In genomic region chr12:62865860-62866407, GRCh38 we compare ENCODE assay signal across 2 cellular contexts.
TF ChIP-seq lines count a peak whose summit lies in the region.

No MANE protein-coding gene starts in this region.

TF ChIP-seq in A549, 52 proteins besides CTCF, POLR2A, EP300 and RAD21 (continued from another document):
- TF ChIP-seq ELK1 (IDR thresholded peaks at IDR 0.05; ENCODE audit: low read depth, low read length) (no peak), RNF2 (IDR thresholded peaks at IDR 0.05; ENCODE audit: borderline replicate concordance, low read depth) (no peak), FOXS1 (CRISPR knock-in tag; IDR thresholded peaks at IDR 0.05) (0 out of 2 replicates have a peak, but pooled peaks have one; percentile 15), TFCP2L1 (CRISPR knock-in tag; IDR thresholded peaks at IDR 0.05) (no peak), NPAS2 (CRISPR knock-in tag; IDR thresholded peaks at IDR 0.05; ENCODE audit: borderline replicate concordance) (no peak)
- TF ChIP-seq, protein P1, sequence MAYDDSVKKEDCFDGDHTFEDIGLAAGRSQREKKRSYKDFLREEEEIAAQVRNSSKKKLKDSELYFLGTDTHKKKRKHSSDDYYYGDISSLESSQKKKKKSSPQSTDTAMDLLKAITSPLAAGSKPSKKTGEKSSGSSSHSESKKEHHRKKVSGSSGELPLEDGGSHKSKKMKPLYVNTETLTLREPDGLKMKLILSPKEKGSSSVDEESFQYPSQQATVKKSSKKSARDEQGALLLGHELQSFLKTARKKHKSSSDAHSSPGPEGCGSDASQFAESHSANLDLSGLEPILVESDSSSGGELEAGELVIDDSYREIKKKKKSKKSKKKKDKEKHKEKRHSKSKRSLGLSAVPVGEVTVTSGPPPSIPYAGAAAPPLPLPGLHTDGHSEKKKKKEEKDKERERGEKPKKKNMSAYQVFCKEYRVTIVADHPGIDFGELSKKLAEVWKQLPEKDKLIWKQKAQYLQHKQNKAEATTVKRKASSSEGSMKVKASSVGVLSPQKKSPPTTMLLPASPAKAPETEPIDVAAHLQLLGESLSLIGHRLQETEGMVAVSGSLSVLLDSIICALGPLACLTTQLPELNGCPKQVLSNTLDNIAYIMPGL (CRISPR knock-in tag; IDR thresholded peaks at IDR 0.05; ENCODE audit: borderline replicate concordance) = no peak
- TF ChIP-seq, protein P2, sequence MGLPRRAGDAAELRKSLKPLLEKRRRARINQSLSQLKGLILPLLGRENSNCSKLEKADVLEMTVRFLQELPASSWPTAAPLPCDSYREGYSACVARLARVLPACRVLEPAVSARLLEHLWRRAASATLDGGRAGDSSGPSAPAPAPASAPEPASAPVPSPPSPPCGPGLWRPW (IDR thresholded peaks at IDR 0.05) = no peak
TF ChIP-seq in A549: peak in this region for 2.

TF ChIP-seq in IMR-90, 13 proteins besides CTCF, POLR2A, EP300 and RAD21 (continued from another document):
- TF ChIP-seq ELK1 (IDR thresholded peaks at IDR 0.05; ENCODE audit: borderline replicate concordance, low read depth, low read length) (no peak), FOS (IDR thresholded peaks at IDR 0.05; ENCODE audit: low read depth, low read length) (no peak), RCOR1 (IDR thresholded peaks at IDR 0.05; ENCODE audit: insufficient replicate concordance, low read length) (no peak), SMC3 (IDR thresholded peaks at IDR 0.05; ENCODE audit: low read depth, low read length) (no peak), NFE2L2 (IDR thresholded peaks at IDR 0.05; ENCODE audit: low read depth, low read length) (no peak), RFX5 (IDR thresholded peaks at IDR 0.05; ENCODE audit: low read depth, low read length) (no peak), MAZ (IDR thresholded peaks at IDR 0.05; ENCODE audit: borderline replicate concordance, low read depth, low read length) (no peak), BHLHE40 (IDR thresholded peaks at IDR 0.05; ENCODE audit: low read depth, low read length) (no peak), MAFK (IDR thresholded peaks at IDR 0.05; ENCODE audit: low read depth, low read length) (no peak)
